8 cellular contexts compared by ENCODE assay signal in genomic region chr10:5944389-5945202, GRCh38. TPM values are rescaled to one million over a fixed set of nuclear protein-coding genes. Genes with fewer than 3 reads are reported as not detected.
DNase-seq lines count a peak whose midpoint lies in the region; ATAC-seq and TF ChIP-seq lines count a peak whose summit lies in the region.

No MANE protein-coding gene starts in this region.

- H3K36me3 Mint-ChIP-seq in T-helper 17 cell (ENCODE audit: low read depth): no peaks in the 10 kb centered on the region

- H3K27me3 Mint-ChIP-seq in T-helper 17 cell: no peaks in the 10 kb centered on the region

- no peak overlapping the region for H3K27ac Mint-ChIP-seq in T-helper 17 cell

- H3K36me3 ChIP-seq in gastroesophageal sphincter: no peaks in the 10 kb centered on the region
- no peaks in the 10 kb centered on the region for H3K36me3 ChIP-seq in rectal smooth muscle tissue (ENCODE audit: control insufficient read depth, insufficient read depth, low read length)

- H3K9ac ChIP-seq in rectal smooth muscle tissue (ENCODE audit: low read length): no peak overlapping the region

- DNase-seq in EH (ENCODE audit: low read depth) (peak; percentile 100), T-helper 17 cell (no peak), NOMO-1 treated with DMSO at 0.1 percent for 48 hours (lab: John Stamatoyannopoulos, UW; ENCODE audit: unreplicated experiment) (no peak), Kasumi-1 (lab: John Stamatoyannopoulos, UW) (no peak)
- DNase-seq in stimulated activated CD4-positive, alpha-beta T cell treated with anti-CD3 and anti-CD28 coated beads, Interleukin-12 subunit alpha, Interleukin-12 subunit beta, amount 100 ng/mL, for 4 hours: no peak
- DNase-seq in activated CD8-positive, alpha-beta memory T cell treated with anti-CD3 and anti-CD28 coated beads, Interleukin-2, amount 50 U/mL, for 4 hours: no peak

- H3K4me1 Mint-ChIP-seq in T-helper 17 cell: peaks cover 16% of the 10 kb centered on the region

- H3K9me3 ChIP-seq in T-helper 17 cell (ENCODE audit: control insufficient read depth, low read length, poor library complexity, severe bottlenecking): no peaks in the 10 kb centered on the region
- no peaks in the 10 kb centered on the region for H3K9me3 ChIP-seq in gastroesophageal sphincter

- H3K4me1 ChIP-seq in gastroesophageal sphincter: peaks cover 0 to 62% (median 14%) of the 10 kb centered on the region in 3 donors
- peaks cover 10% of the 10 kb centered on the region for H3K4me1 ChIP-seq in rectal smooth muscle tissue (ENCODE audit: control insufficient read depth, insufficient read depth, low read length)

- H3K27me3 ChIP-seq in gastroesophageal sphincter: peaks cover 14% of the 10 kb centered on the region
- no peaks in the 10 kb centered on the region for H3K27me3 ChIP-seq in rectal smooth muscle tissue (ENCODE audit: control insufficient read depth, insufficient read depth, low read length)

- no peak for TF ChIP-seq POLR2A in gastroesophageal sphincter (IDR thresholded peaks at IDR 0.05)

- H3K4me3 ChIP-seq in gastroesophageal sphincter (peak overlapping the region in 1 of 2 donors; percentile 32), rectal smooth muscle tissue (ENCODE audit: low read length) (peak overlapping the region; percentile 56)

- 19 to 30% methylated on average over 6 to 7 of the region's 7 CpGs for WGBS in gastroesophageal sphincter (ENCODE audit: low coverage in 1 of 2), 2 donors

- ATAC-seq in T-helper 17 cell: no peak
- peak; percentile 85 for ATAC-seq in gastroesophageal sphincter

- TF ChIP-seq CTCF in gastroesophageal sphincter (IDR thresholded peaks at IDR 0.05): no peak

- no peak for TF ChIP-seq EP300 in gastroesophageal sphincter (IDR thresholded peaks at IDR 0.05)

- H3K27ac ChIP-seq in gastroesophageal sphincter (peak overlapping the region; percentile 43 to 88 (median 80)), rectal smooth muscle tissue (ENCODE audit: low read depth, low read length) (peak overlapping the region; percentile 84)

- H3K4me3 Mint-ChIP-seq in T-helper 17 cell: peak overlapping the region; percentile 31

RNA-seq across cellular contexts. Expression of gene IL15RA, which starts 32.7 kb away (rescaled TPM):
- 10 to 100 TPM; 12.6 to 13.0 TPM for total RNA-seq in T-helper 17 cell
- total RNA-seq in gastroesophageal sphincter: 10 to 100 TPM; 17.7 to 21.9 (median 20.6) TPM

RNA-seq across cellular contexts. Expression of gene FBH1, which starts 54.6 kb away (rescaled TPM):
- total RNA-seq in T-helper 17 cell (10 to 100 TPM; 51.6 to 69.0 TPM), gastroesophageal sphincter (100 to 1,000 TPM in 2 of 4 donors, 10 to 100 TPM in 2; 76.2 to 108 (median 98.5) TPM)

RNA-seq across cellular contexts. Expression of gene ANKRD16, which starts 54.9 kb away (rescaled TPM):
- total RNA-seq in T-helper 17 cell: 1 to 10 TPM; 3.2 to 4.0 TPM
- total RNA-seq in gastroesophageal sphincter: 1 to 10 TPM; 3.3 to 8.9 (median 5.9) TPM
